11 cellular contexts compared by ENCODE assay signal in genomic region chr15:72171981-72172380, GRCh38. TPM values are rescaled to one million over a fixed set of nuclear protein-coding genes. Genes with fewer than 3 reads are reported as not detected.
DNase-seq lines count a peak whose midpoint lies in the region; ATAC-seq, FAIRE-seq and TF ChIP-seq lines count a peak whose summit lies in the region.
"Not testable (repeated sequence)": the region's sequence is repeated elsewhere in the genome, so short reads cannot be mapped to it uniquely, and the experiment has no call there.
"Had no signal": no experiment of that assay in that cellular context is flagged by ENCODE, and none has a peak within 500 bp of the region (broad histone marks: within the 10 kb centered on the region; RNA-seq: fewer than 3 reads in every experiment).

No MANE protein-coding gene starts in this region.

- H3K36me3 ChIP-seq in HEK293 (ENCODE audit: control insufficient read depth in 2 of 2, insufficient read depth in 1 of 2, low read length in 2 of 2); HepG2 (replicated peaks in 1 of 2; ENCODE audit: control insufficient read depth in 1 of 2, insufficient read depth in 2 of 2, low read length in 2 of 2); upper lobe of right lung: not testable (repeated sequence)

- H4K20me1 ChIP-seq in HepG2 (ENCODE audit: insufficient read depth, low read length), result not testable (repeated sequence)

- not testable (repeated sequence) for H2AFZ ChIP-seq in HepG2 (ENCODE audit: low read length)

- H3K4me2 ChIP-seq in HepG2 (ENCODE audit: low read depth, low read length), result not testable (repeated sequence)

- peaks cover 5 to 59% of the 10 kb centered on the region in 2 experiments; a peak in 4 of 5 replicates for H3K27me3 ChIP-seq in HepG2 (ENCODE audit: control insufficient read depth in 1 of 2, insufficient read depth in 2 of 2, low read length in 2 of 2)
- not testable (repeated sequence) for H3K27me3 ChIP-seq in upper lobe of right lung

- not testable (repeated sequence) for H3K79me2 ChIP-seq in HepG2 (ENCODE audit: insufficient read depth, low read length)

- POLR2A ChIA-PET in HEK293 (lab: Yijun Ruan, JAX), result interaction anchor here (0.9 kb wide), 1 partner anchor 54 kb away, joined by 3 read pairs; the partner anchor contains the start of genes MYO9A and SENP8
- POLR2A ChIA-PET in HepG2 (lab: Yijun Ruan, JAX), result not testable (repeated sequence)

- ATAC-seq in HepG2, upper lobe of right lung: not testable (repeated sequence)

- intact Hi-C loops in HepG2 (cut with micrococcal nuclease; ENCODE audit: unreplicated experiment); posterior vena cava (cut with DNase I); upper lobe of right lung (cut with DNase I): not testable (repeated sequence)

- TF ChIP-seq CTCF in HEK293 (tag by site-specific recombination; IDR thresholded peaks at IDR 0.05); fibroblast of pulmonary artery (IDR thresholded peaks at IDR 0.05; ENCODE audit: low read length, missing control alignments); HepG2 (CRISPR knock-in tag; IDR thresholded peaks at IDR 0.05); upper lobe of right lung (IDR thresholded peaks at IDR 0.05): not testable (repeated sequence)

- TF ChIP-seq RAD21 in HepG2 (CRISPR knock-in tag; IDR thresholded peaks at IDR 0.05), result not testable (repeated sequence)

- 19% methylated on average over 10 of the region's 10 CpGs for WGBS in HepG2 (ENCODE audit: low lambda C conversion rate)

- in situ Hi-C loops in HepG2 (cut with HindIII; ENCODE audit: extremely low pct_ligation_motif_present, low pct_unique_long_range_greater_than_20kb), result not testable (repeated sequence)

- H3K27ac ChIP-seq in HEK293 (ENCODE audit: extremely low read depth, low read depth, low read length); HepG2 (ENCODE audit: extremely low read length, insufficient read depth, low read length); upper lobe of right lung: not testable (repeated sequence)

- H3K4me1 ChIP-seq in HEK293 (ENCODE audit: control insufficient read depth, insufficient read depth, low read length), result not testable (repeated sequence)
- H3K4me1 ChIP-seq in HepG2 (ENCODE audit: insufficient read depth, low read length), result peaks cover 26% of the 10 kb centered on the region
- H3K4me1 ChIP-seq in upper lobe of right lung, result peaks cover 10% of the 10 kb centered on the region

- not testable (repeated sequence) for H3K9me3 ChIP-seq in HEK293 (ENCODE audit: control insufficient read depth, insufficient read depth, low read depth, low read length); HepG2 (ENCODE audit: low read length); upper lobe of right lung

- not testable (repeated sequence) for BruUV-seq in HepG2 (replicated peaks; lab: Mats Ljungman, UMichigan)

- peak; percentile 14 for DNase-seq in MV-4-11 (lab: John Stamatoyannopoulos, UW)
- DNase-seq in amniotic epithelial cell (ENCODE audit: low read depth), result peak; percentile 42
- peak; percentile 17 for DNase-seq in fibroblast of pulmonary artery (ENCODE audit: low read depth)
- not testable (repeated sequence) for DNase-seq in HepG2 (ENCODE audit: low spot score)
- peak; percentile 12 for DNase-seq in posterior vena cava (ENCODE audit: low spot score)
- peak; percentile 35 for DNase-seq in upper lobe of right lung

- H3K4me3 ChIP-seq in HEK293 (ENCODE audit: low read depth, low read length); fibroblast of pulmonary artery (replicated peaks; ENCODE audit: low read depth, low read length); HepG2 (replicated peaks in 1 of 3; ENCODE audit: insufficient read depth in 1 of 3, low read depth in 2 of 3, low read length in 3 of 3); upper lobe of right lung: not testable (repeated sequence)

- not testable (repeated sequence) for H3K9ac ChIP-seq in HepG2 (ENCODE audit: insufficient read depth, low read depth, low read length)

- not testable (repeated sequence) for TF ChIP-seq EP300 in HepG2 (IDR thresholded peaks at IDR 0.05; ENCODE audit: low read depth in 2 of 2, low read length in 2 of 2); HepG2 (CRISPR knock-in tag; IDR thresholded peaks at IDR 0.05; ENCODE audit: borderline replicate concordance)

- not testable (repeated sequence) for FAIRE-seq in HepG2 (lab: Jason Lieb, UNC)

- TF ChIP-seq POLR2A in HepG2 (IDR thresholded peaks at IDR 0.05; ENCODE audit: insufficient read depth in 1 of 2, low read depth in 2 of 2, low read length in 2 of 2), result not testable (repeated sequence)

- CTCF ChIA-PET in HEK293 (lab: Yijun Ruan, JAX), result interaction anchor here (0.7 to 1.3 kb wide), 2 partner anchors 222 to 371 kb away, joined by 3 read pairs; no protein-coding TSS in a partner anchor
- CTCF ChIA-PET in HepG2 (lab: Yijun Ruan, JAX; ENCODE audit: low intra/inter-chr PET ratio, low total read pairs), result not testable (repeated sequence)

RNA-seq across cellular contexts. Expression of gene GRAMD2A, which starts 25.6 kb away (rescaled TPM):
- 0.32 TPM in 1 of 2 replicates, not detected in the other for total RNA-seq in HepG2 (2016; rRNA removed; fragmentation: Illumina TruSeq; extraction: Trizol)
- total RNA-seq in HepG2 (2016; cell fraction: cytosol; rRNA removed; fragmentation: Illumina TruSeq; extraction: Trizol; ENCODE audit: low read depth), result not detected in 2 replicates
- 0.07 and 0.17 TPM in 2 replicates for total RNA-seq in HepG2 (2016; cell fraction: insoluble cytoplasmic fraction; rRNA removed; fragmentation: Illumina TruSeq; extraction: Trizol)
- not detected in 2 replicates for total RNA-seq in HepG2 (2016; cell fraction: membrane; rRNA removed; fragmentation: Illumina TruSeq; extraction: Trizol)
- not detected in 2 replicates for total RNA-seq in HepG2 (2016; cell fraction: nucleus; rRNA removed; fragmentation: Illumina TruSeq; extraction: Trizol)
- polyA plus RNA-seq in HepG2 (2011; rRNA removed), result 0.04 and 0.13 TPM in 2 replicates
- 0.05 TPM in 2 replicates for polyA plus RNA-seq in HepG2 (2011; cell fraction: cytosol; rRNA removed)
- polyA plus RNA-seq in HepG2 (2011; cell fraction: nucleus; rRNA removed), result 0.16 TPM in 1 of 2 replicates, not detected in the other
- 0.09 and 0.36 TPM in 2 replicates for polyA plus RNA-seq in HepG2 (2012)
- not detected in 2 replicates for polyA plus RNA-seq in HepG2 (2016; cell fraction: cytosol; fragmentation: Illumina TruSeq; extraction: Trizol; ENCODE audit: low read depth)
- not detected in 2 replicates for polyA plus RNA-seq in HepG2 (2016; cell fraction: insoluble cytoplasmic fraction; fragmentation: Illumina TruSeq; extraction: Trizol; ENCODE audit: low read depth)
- polyA plus RNA-seq in HepG2 (2016; cell fraction: membrane; fragmentation: Illumina TruSeq; extraction: Trizol; ENCODE audit: low read depth), result not detected in 2 replicates
- not detected in 2 replicates for polyA plus RNA-seq in HepG2 (2016; cell fraction: nucleus; fragmentation: Illumina TruSeq; extraction: Trizol; ENCODE audit: insufficient read depth, low read depth)
- polyA minus RNA-seq in HepG2 (2011; rRNA and poly(A)+ RNA removed; ENCODE audit: low replicate concordance), result 0.86 and 2.8 TPM in 2 replicates
- not detected in 2 replicates for polyA minus RNA-seq in HepG2 (2011; cell fraction: cytosol; rRNA and poly(A)+ RNA removed)
- polyA minus RNA-seq in HepG2 (2011; cell fraction: nucleus; rRNA and poly(A)+ RNA removed), result not detected in 2 replicates
- total RNA-seq in posterior vena cava, result under 1 TPM in 1 of 2 donors, not detected in 1; 0.10 TPM
- total RNA-seq in upper lobe of right lung, result 27.4 TPM
- total RNA-seq: CD4-positive, alpha-beta T cell; CD8-positive, alpha-beta memory T cell; GM12878 had no signal
- polyA plus RNA-seq: CD14-positive monocyte; CD8-positive, alpha-beta memory T cell had no signal

RNA-seq across cellular contexts. Expression of gene SENP8, which starts 53.8 kb away (rescaled TPM):
- total RNA-seq in HepG2 (2016; rRNA removed; fragmentation: Illumina TruSeq; extraction: Trizol) (2.7 and 4.2 TPM in 2 replicates), posterior vena cava (1 to 10 TPM; 1.9 to 2.3 TPM), upper lobe of right lung (3.3 TPM)
- 1.7 and 2.0 TPM in 2 replicates for total RNA-seq in HepG2 (2016; cell fraction: cytosol; rRNA removed; fragmentation: Illumina TruSeq; extraction: Trizol; ENCODE audit: low read depth)
- 2.9 and 3.6 TPM in 2 replicates for total RNA-seq in HepG2 (2016; cell fraction: insoluble cytoplasmic fraction; rRNA removed; fragmentation: Illumina TruSeq; extraction: Trizol)
- total RNA-seq in HepG2 (2016; cell fraction: membrane; rRNA removed; fragmentation: Illumina TruSeq; extraction: Trizol), result 3.1 and 4.7 TPM in 2 replicates
- 1.5 and 1.9 TPM in 2 replicates for total RNA-seq in HepG2 (2016; cell fraction: nucleus; rRNA removed; fragmentation: Illumina TruSeq; extraction: Trizol)
- polyA plus RNA-seq in HepG2 (2011; rRNA removed), result 2.8 and 3.0 TPM in 2 replicates
- 0.67 and 1.2 TPM in 2 replicates for polyA plus RNA-seq in HepG2 (2011; cell fraction: cytosol; rRNA removed)
- 0.55 and 0.76 TPM in 2 replicates for polyA plus RNA-seq in HepG2 (2011; cell fraction: nucleus; rRNA removed)
- 1.3 and 1.6 TPM in 2 replicates for polyA plus RNA-seq in HepG2 (2012)
- polyA plus RNA-seq in HepG2 (2016; cell fraction: cytosol; fragmentation: Illumina TruSeq; extraction: Trizol; ENCODE audit: low read depth), result 0.55 and 0.58 TPM in 2 replicates
- polyA plus RNA-seq in HepG2 (2016; cell fraction: insoluble cytoplasmic fraction; fragmentation: Illumina TruSeq; extraction: Trizol; ENCODE audit: low read depth), result 3.7 and 4.8 TPM in 2 replicates
- polyA plus RNA-seq in HepG2 (2016; cell fraction: membrane; fragmentation: Illumina TruSeq; extraction: Trizol; ENCODE audit: low read depth), result 0.64 and 1.0 TPM in 2 replicates
- 1.7 and 2.0 TPM in 2 replicates for polyA plus RNA-seq in HepG2 (2016; cell fraction: nucleus; fragmentation: Illumina TruSeq; extraction: Trizol; ENCODE audit: insufficient read depth, low read depth)
- polyA minus RNA-seq in HepG2 (2011; rRNA and poly(A)+ RNA removed; ENCODE audit: low replicate concordance), result 8.9 and 17.1 TPM in 2 replicates
- polyA minus RNA-seq in HepG2 (2011; cell fraction: cytosol; rRNA and poly(A)+ RNA removed), result 2.3 and 2.9 TPM in 2 replicates
- polyA minus RNA-seq in HepG2 (2011; cell fraction: nucleus; rRNA and poly(A)+ RNA removed), result 0.90 and 1.7 TPM in 2 replicates

RNA-seq across cellular contexts. Expression of gene MYO9A, which starts 54.0 kb away (rescaled TPM):
- total RNA-seq in HepG2 (2016; rRNA removed; fragmentation: Illumina TruSeq; extraction: Trizol), result 12.9 and 15.3 TPM in 2 replicates
- total RNA-seq in HepG2 (2016; cell fraction: cytosol; rRNA removed; fragmentation: Illumina TruSeq; extraction: Trizol; ENCODE audit: low read depth), result 23.4 and 25.1 TPM in 2 replicates
- 12.3 and 13.5 TPM in 2 replicates for total RNA-seq in HepG2 (2016; cell fraction: insoluble cytoplasmic fraction; rRNA removed; fragmentation: Illumina TruSeq; extraction: Trizol)
- total RNA-seq in HepG2 (2016; cell fraction: membrane; rRNA removed; fragmentation: Illumina TruSeq; extraction: Trizol), result 13.0 and 19.2 TPM in 2 replicates
- total RNA-seq in HepG2 (2016; cell fraction: nucleus; rRNA removed; fragmentation: Illumina TruSeq; extraction: Trizol), result 22.0 and 25.2 TPM in 2 replicates
- polyA plus RNA-seq in HepG2 (2011; rRNA removed), result 4.8 and 5.8 TPM in 2 replicates
- polyA plus RNA-seq in HepG2 (2011; cell fraction: cytosol; rRNA removed), result 2.2 and 3.1 TPM in 2 replicates
- polyA plus RNA-seq in HepG2 (2011; cell fraction: nucleus; rRNA removed), result 9.4 and 11.5 TPM in 2 replicates
- polyA plus RNA-seq in HepG2 (2012), result 4.1 and 4.7 TPM in 2 replicates
- polyA plus RNA-seq in HepG2 (2016; cell fraction: cytosol; fragmentation: Illumina TruSeq; extraction: Trizol; ENCODE audit: low read depth), result 0.09 and 0.14 TPM in 2 replicates
- 3.3 and 4.5 TPM in 2 replicates for polyA plus RNA-seq in HepG2 (2016; cell fraction: insoluble cytoplasmic fraction; fragmentation: Illumina TruSeq; extraction: Trizol; ENCODE audit: low read depth)
- 0.35 and 0.40 TPM in 2 replicates for polyA plus RNA-seq in HepG2 (2016; cell fraction: membrane; fragmentation: Illumina TruSeq; extraction: Trizol; ENCODE audit: low read depth)
- polyA plus RNA-seq in HepG2 (2016; cell fraction: nucleus; fragmentation: Illumina TruSeq; extraction: Trizol; ENCODE audit: insufficient read depth, low read depth), result 7.8 and 8.8 TPM in 2 replicates
- 31.5 and 58.0 TPM in 2 replicates for polyA minus RNA-seq in HepG2 (2011; rRNA and poly(A)+ RNA removed; ENCODE audit: low replicate concordance)
- polyA minus RNA-seq in HepG2 (2011; cell fraction: cytosol; rRNA and poly(A)+ RNA removed), result 14.8 TPM in 2 replicates
- polyA minus RNA-seq in HepG2 (2011; cell fraction: nucleus; rRNA and poly(A)+ RNA removed), result 75.4 and 78.3 TPM in 2 replicates
- 10 to 100 TPM; 61.4 to 68.2 TPM for total RNA-seq in posterior vena cava
- 82.5 TPM for total RNA-seq in upper lobe of right lung

RNA-seq across cellular contexts. Expression of gene PKM, which starts 59.0 kb away (rescaled TPM):
- total RNA-seq in HepG2 (2016; rRNA removed; fragmentation: Illumina TruSeq; extraction: Trizol) (488 and 574 TPM in 2 replicates), posterior vena cava (100 to 1,000 TPM; 554 to 783 TPM), upper lobe of right lung (426 TPM)
- total RNA-seq in HepG2 (2016; cell fraction: cytosol; rRNA removed; fragmentation: Illumina TruSeq; extraction: Trizol; ENCODE audit: low read depth), result 56.7 and 63.3 TPM in 2 replicates
- 500 and 538 TPM in 2 replicates for total RNA-seq in HepG2 (2016; cell fraction: insoluble cytoplasmic fraction; rRNA removed; fragmentation: Illumina TruSeq; extraction: Trizol)
- 102 TPM in 2 replicates for total RNA-seq in HepG2 (2016; cell fraction: membrane; rRNA removed; fragmentation: Illumina TruSeq; extraction: Trizol)
- 265 and 278 TPM in 2 replicates for total RNA-seq in HepG2 (2016; cell fraction: nucleus; rRNA removed; fragmentation: Illumina TruSeq; extraction: Trizol)
- 766 and 780 TPM in 2 replicates for polyA plus RNA-seq in HepG2 (2011; rRNA removed)
- polyA plus RNA-seq in HepG2 (2011; cell fraction: cytosol; rRNA removed), result 619 and 801 TPM in 2 replicates
- polyA plus RNA-seq in HepG2 (2011; cell fraction: nucleus; rRNA removed), result 586 and 619 TPM in 2 replicates
- 811 and 958 TPM in 2 replicates for polyA plus RNA-seq in HepG2 (2012)
- polyA plus RNA-seq in HepG2 (2016; cell fraction: cytosol; fragmentation: Illumina TruSeq; extraction: Trizol; ENCODE audit: low read depth), result 52.1 and 54.7 TPM in 2 replicates
- 373 and 468 TPM in 2 replicates for polyA plus RNA-seq in HepG2 (2016; cell fraction: insoluble cytoplasmic fraction; fragmentation: Illumina TruSeq; extraction: Trizol; ENCODE audit: low read depth)
- polyA plus RNA-seq in HepG2 (2016; cell fraction: membrane; fragmentation: Illumina TruSeq; extraction: Trizol; ENCODE audit: low read depth), result 77.8 and 83.1 TPM in 2 replicates
- 330 and 335 TPM in 2 replicates for polyA plus RNA-seq in HepG2 (2016; cell fraction: nucleus; fragmentation: Illumina TruSeq; extraction: Trizol; ENCODE audit: insufficient read depth, low read depth)
- polyA minus RNA-seq in HepG2 (2011; rRNA and poly(A)+ RNA removed; ENCODE audit: low replicate concordance), result 1,889 and 3,533 TPM in 2 replicates
- polyA minus RNA-seq in HepG2 (2011; cell fraction: cytosol; rRNA and poly(A)+ RNA removed), result 776 TPM in 2 replicates
- polyA minus RNA-seq in HepG2 (2011; cell fraction: nucleus; rRNA and poly(A)+ RNA removed), result 532 and 663 TPM in 2 replicates

Comparison
In these comparisons a context has a peak if more than half of its experiments do, and no peak if none do; other contexts are left out.
1. RNA of gene GRAMD2A, which starts 25.6 kb away (total RNA-seq): 27.4 TPM in upper lobe of right lung (single experiment); 0.10 TPM in posterior vena cava and 0.07 to 0.32 TPM in HepG2; every median in the first group is over 10 times any median in the second.